ENCODE assay signal across 17 cellular contexts in the genomic region with DNA sequence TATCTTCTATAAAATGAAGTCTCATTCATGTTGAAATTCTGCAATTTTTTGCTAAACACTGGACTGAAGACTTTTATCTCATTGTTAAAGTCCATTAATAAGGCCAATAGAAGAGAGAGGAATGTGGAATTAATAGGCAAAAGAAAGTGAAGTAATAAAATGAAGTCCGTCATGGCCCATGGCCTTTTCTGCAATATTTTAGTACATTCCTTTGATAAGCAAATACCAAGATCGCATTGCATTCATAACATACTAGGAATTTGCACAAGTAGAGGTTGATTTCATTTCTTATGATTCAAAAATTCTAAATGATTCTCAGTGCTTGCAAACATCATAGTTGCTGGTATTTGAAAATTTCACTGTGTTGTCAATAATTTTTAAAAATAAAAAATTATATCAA.
A peak's percentile ranks its signal among the peaks of the same experiment; 100 is the strongest.
DNase-seq lines count a peak whose midpoint lies in the region; TF ChIP-seq lines count a peak whose summit lies in the region.
"Had no signal": no experiment of that assay in that cellular context is flagged by ENCODE, and none has a peak within 500 bp of the region (broad histone marks: within the 10 kb centered on the region; RNA-seq: fewer than 3 reads in every experiment).

No MANE protein-coding gene starts in this region.

- H3K4me1 Mint-ChIP-seq in Calu3 (ENCODE audit: low read depth, unreplicated experiment) = peaks cover 48% of the 10 kb centered on the region
- no peaks in the 10 kb centered on the region for H3K4me1 Mint-ChIP-seq in activated T-helper 2 cell treated with anti-CD3 and anti-CD28 coated beads, Interferon-gamma antibody, Interleukin-2, Interleukin-4, amounts not matched to agents 10 μg/mL and 5 μg/mL and 100 μg/mL, durations not matched to agents 14 hours and 24 hours and 36 hours (ENCODE audit: low read depth)
- H3K4me1 Mint-ChIP-seq: CD8-positive, alpha-beta memory T cell had no signal

- no peaks in the 10 kb centered on the region for H3K79me2 ChIP-seq in fibroblast of lung (ENCODE audit: control insufficient read depth, insufficient read depth, low read length)

- H3K27me3 ChIP-seq in fibroblast of lung (ENCODE audit: control insufficient read depth, insufficient read depth, low read length) = no peaks in the 10 kb centered on the region
- H3K27me3 ChIP-seq: BLaER1 treated with 17β-estradiol and CSF1 and Interleukin-3, amounts not matched to agents 10 nM and 100 nM; SJSA1 had no signal

- H3K9me3 Mint-ChIP-seq in Calu3 (ENCODE audit: low read depth, unreplicated experiment) = no peaks in the 10 kb centered on the region
- H3K9me3 Mint-ChIP-seq in activated T-helper 2 cell treated with anti-CD3 and anti-CD28 coated beads, Interferon-gamma antibody, Interleukin-2, Interleukin-4, amounts not matched to agents 10 μg/mL and 5 μg/mL and 100 μg/mL, durations not matched to agents 14 hours and 24 hours and 36 hours = no peaks in the 10 kb centered on the region

- H3K27me3 Mint-ChIP-seq in Calu3 (ENCODE audit: unreplicated experiment) = no peaks in the 10 kb centered on the region
- H3K27me3 Mint-ChIP-seq in activated T-helper 2 cell treated with anti-CD3 and anti-CD28 coated beads, Interferon-gamma antibody, Interleukin-2, Interleukin-4, amounts not matched to agents 10 μg/mL and 5 μg/mL and 100 μg/mL, durations not matched to agents 14 hours and 24 hours and 36 hours (ENCODE audit: low read depth) = no peaks in the 10 kb centered on the region
- H3K27me3 Mint-ChIP-seq: CD8-positive, alpha-beta memory T cell had no signal

- H4K20me1 ChIP-seq in fibroblast of lung (ENCODE audit: control insufficient read depth, extremely low read depth, insufficient read depth, low read length) = no peaks in the 10 kb centered on the region
- H4K20me1 ChIP-seq: BLaER1 treated with 17β-estradiol and CSF1 and Interleukin-3, amounts not matched to agents 10 nM and 100 nM had no signal

- DNase-seq in Calu3 (no peak), amniotic epithelial cell (ENCODE audit: low read depth) (peak; percentile 88), fibroblast of lung (ENCODE audit: low read depth in 2 of 2) (peak; percentile 22 to 70), non-pigmented ciliary epithelial cell (ENCODE audit: low read depth) (peak; percentile 45), SKM-1 (lab: John Stamatoyannopoulos, UW; ENCODE audit: unreplicated experiment) (no peak), NCI-H1048 (lab: John Stamatoyannopoulos, UW) (no peak)
- no peak for DNase-seq in activated T-helper 2 cell treated with anti-CD3 and anti-CD28 coated beads, Interferon-gamma antibody, Interleukin-2, Interleukin-4, amounts not matched to agents 10 μg/mL and 5 μg/mL and 100 μg/mL, durations not matched to agents 14 hours and 24 hours and 36 hours (ENCODE audit: low spot score)
- DNase-seq: CD8-positive, alpha-beta memory T cell; DMS79; GOT3; KG1; NCI-H187; NCI-H2107; NCI-H2227 treated with DMSO at 0.1 percent for 48 hours; NCI-H524 had no signal

- no peaks in the 10 kb centered on the region for H3K9me3 ChIP-seq in fibroblast of lung (ENCODE audit: control insufficient read depth, insufficient read depth, low read depth, low read length)
- H3K9me3 ChIP-seq: BLaER1 treated with 17β-estradiol and CSF1 and Interleukin-3, amounts not matched to agents 10 nM and 100 nM; SJSA1 had no signal

- intact Hi-C loops in Calu3 (cut with micrococcal nuclease; ENCODE audit: unreplicated experiment) = loop anchor here (2.0 to 10.0 kb wide), 9 partner anchors 28 to 888 kb away; partner anchors contain the start of gene NR2F1-AS1
- intact Hi-C loops in activated T-helper 2 cell treated with anti-CD3 and anti-CD28 coated beads, Interferon-gamma antibody, Interleukin-2, Interleukin-4, amounts not matched to agents 10 μg/mL and 5 μg/mL and 100 μg/mL, durations not matched to agents 14 hours and 24 hours and 36 hours (cut with micrococcal nuclease) = no loop called here

- H3K36me3 ChIP-seq in fibroblast of lung (ENCODE audit: control insufficient read depth, insufficient read depth, low read length) = no peaks in the 10 kb centered on the region
- H3K36me3 ChIP-seq: BLaER1 treated with 17β-estradiol and CSF1 and Interleukin-3, amounts not matched to agents 10 nM and 100 nM; SJSA1 had no signal

- BruUV-seq in Calu3 (replicated peaks; lab: Mats Ljungman, UMichigan) = no TSS peak

- H3K4me2 ChIP-seq in fibroblast of lung (ENCODE audit: extremely low read depth, insufficient read depth, low read length) = no peak overlapping the region
- H3K4me2 ChIP-seq: BLaER1 treated with 17β-estradiol and CSF1 and Interleukin-3, amounts not matched to agents 10 nM and 100 nM had no signal

- no peak overlapping the region for H3K4me3 ChIP-seq in fibroblast of lung (replicated peaks in 1 of 4; ENCODE audit: control extremely low read depth in 1 of 4, insufficient read depth in 1 of 4, low read depth in 3 of 4, low read length in 4 of 4)
- H3K4me3 ChIP-seq: BLaER1 treated with 17β-estradiol and CSF1 and Interleukin-3, amounts not matched to agents 10 nM and 100 nM; SJSA1 had no signal

- CTCF ChIA-PET in Calu3 (lab: Charles Lee) = no interaction called here

- H3K27ac Mint-ChIP-seq in Calu3 (ENCODE audit: unreplicated experiment) = peak overlapping the region; percentile 92
- no peak overlapping the region for H3K27ac Mint-ChIP-seq in activated T-helper 2 cell treated with anti-CD3 and anti-CD28 coated beads, Interferon-gamma antibody, Interleukin-2, Interleukin-4, amounts not matched to agents 10 μg/mL and 5 μg/mL and 100 μg/mL, durations not matched to agents 14 hours and 24 hours and 36 hours
- H3K27ac Mint-ChIP-seq: CD8-positive, alpha-beta memory T cell had no signal

- no peak overlapping the region for H3K27ac ChIP-seq in fibroblast of lung (ENCODE audit: insufficient read depth, low read length)
- H3K27ac ChIP-seq: BLaER1 treated with 17β-estradiol and CSF1 and Interleukin-3, amounts not matched to agents 10 nM and 100 nM; SJSA1 had no signal

- no peaks in the 10 kb centered on the region for H3K36me3 Mint-ChIP-seq in Calu3 (ENCODE audit: insufficient read depth, unreplicated experiment)
- no peaks in the 10 kb centered on the region for H3K36me3 Mint-ChIP-seq in activated T-helper 2 cell treated with anti-CD3 and anti-CD28 coated beads, Interferon-gamma antibody, Interleukin-2, Interleukin-4, amounts not matched to agents 10 μg/mL and 5 μg/mL and 100 μg/mL, durations not matched to agents 14 hours and 24 hours and 36 hours (ENCODE audit: low read depth)
- H3K36me3 Mint-ChIP-seq: CD8-positive, alpha-beta memory T cell had no signal

- no peak overlapping the region for H3K4me3 Mint-ChIP-seq in Calu3 (ENCODE audit: low read depth, unreplicated experiment)
- H3K4me3 Mint-ChIP-seq in activated T-helper 2 cell treated with anti-CD3 and anti-CD28 coated beads, Interferon-gamma antibody, Interleukin-2, Interleukin-4, amounts not matched to agents 10 μg/mL and 5 μg/mL and 100 μg/mL, durations not matched to agents 14 hours and 24 hours and 36 hours (ENCODE audit: low read depth) = no peak overlapping the region
- H3K4me3 Mint-ChIP-seq: CD8-positive, alpha-beta memory T cell had no signal

- H3K4me1 ChIP-seq in fibroblast of lung (ENCODE audit: control insufficient read depth, extremely low read depth, insufficient read depth, low read length) = no peaks in the 10 kb centered on the region
- H3K4me1 ChIP-seq: BLaER1 treated with 17β-estradiol and CSF1 and Interleukin-3, amounts not matched to agents 10 nM and 100 nM; SJSA1 had no signal

- TF ChIP-seq CTCF in Calu3 (IDR thresholded peaks at IDR 0.05; ENCODE audit: unreplicated experiment) = no peak
- no peak for TF ChIP-seq CTCF in fibroblast of lung (conservative IDR thresholded peaks at IDR 0.05 in 1 of 2, IDR thresholded peaks at IDR 0.05 in 1 of 2; ENCODE audit: low read depth in 1 of 2, low read length in 2 of 2)

- H2AFZ ChIP-seq in fibroblast of lung (ENCODE audit: low read length) = no peak overlapping the region

- no peak overlapping the region for H3K9ac ChIP-seq in fibroblast of lung (ENCODE audit: insufficient read depth, low read length)
- H3K9ac ChIP-seq: BLaER1 treated with 17β-estradiol and CSF1 and Interleukin-3, amounts not matched to agents 10 nM and 100 nM had no signal

Comparison
In these comparisons a context has a peak if more than half of its experiments do, and no peak if none do; other contexts are left out.
1. DNase-seq: peak in amniotic epithelial cell (single experiment), fibroblast of lung (2 of 2) and non-pigmented ciliary epithelial cell (single experiment); none in Calu3 (single experiment), activated T-helper 2 cell treated with anti-CD3 and anti-CD28 coated beads, Interferon-gamma antibody, Interleukin-2, Interleukin-4, amounts not matched to agents 10 μg/mL and 5 μg/mL and 100 μg/mL, durations not matched to agents 14 hours and 24 hours and 36 hours (single experiment), SKM-1 (single experiment) and NCI-H1048 (single experiment).